ENCODE assay signal across 8 cellular contexts in the genomic region with DNA sequence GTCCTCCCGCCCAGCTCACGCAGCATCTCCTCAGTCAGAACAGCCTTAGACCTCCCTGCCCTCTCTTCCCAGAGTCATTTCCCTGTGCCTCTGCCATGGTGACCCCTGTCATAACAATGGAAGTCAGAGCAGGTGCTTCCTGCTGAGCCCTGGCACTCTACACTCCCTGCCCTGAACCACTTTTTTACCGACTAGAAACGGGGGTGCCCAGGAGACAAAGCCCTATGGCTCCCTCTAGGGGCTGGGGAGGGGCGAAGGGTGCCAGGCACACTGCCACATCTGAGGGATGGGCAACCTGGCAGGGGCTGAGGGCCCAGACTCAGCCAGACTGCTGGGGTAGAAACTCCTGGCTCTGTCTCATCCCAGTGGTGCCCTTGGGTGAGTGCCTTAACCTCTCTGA. TPM values are rescaled to one million over a fixed set of nuclear protein-coding genes. Genes with fewer than 3 reads are reported as not detected.
DNase-seq lines count a peak whose midpoint lies in the region; ATAC-seq and TF ChIP-seq lines count a peak whose summit lies in the region.

No MANE protein-coding gene starts in this region.

- peaks cover 8 to 81% (median 36%) of the 10 kb centered on the region in 3 donors for H3K4me1 ChIP-seq in esophagus squamous epithelium

- no peak for TF ChIP-seq POLR2A in esophagus squamous epithelium (IDR thresholded peaks at IDR 0.05)

- H3K27ac Mint-ChIP-seq in activated CD4-positive, alpha-beta T cell treated with anti-CD3 and anti-CD28 coated beads for 36 hours = no peak overlapping the region

- CTCF ChIA-PET in activated CD4-positive, alpha-beta T cell treated with anti-CD3 and anti-CD28 coated beads for 36 hours (lab: Charles Lee) = interaction anchor here (0.6 kb wide), 2 partner anchors 69 to 142 kb away, joined by 3 read pairs; no protein-coding TSS in a partner anchor

- no peak overlapping the region for H3K4me3 Mint-ChIP-seq in activated CD4-positive, alpha-beta T cell treated with anti-CD3 and anti-CD28 coated beads for 36 hours

- H3K9me3 ChIP-seq in esophagus squamous epithelium = no peaks in the 10 kb centered on the region

- ATAC-seq in activated CD4-positive, alpha-beta T cell treated with anti-CD3 and anti-CD28 coated beads for 36 hours = peak; percentile 76

- H3K4me3 ChIP-seq in esophagus squamous epithelium = no peak overlapping the region

- H3K36me3 ChIP-seq in esophagus squamous epithelium = no peaks in the 10 kb centered on the region

- H3K27me3 ChIP-seq in esophagus squamous epithelium = peaks cover 0 to 14% (median 0%) of the 10 kb centered on the region in 4 donors

- TF ChIP-seq CTCF in GM12873 (IDR thresholded peaks at IDR 0.05; ENCODE audit: insufficient read depth, low read depth, low read length, missing control alignments) (peak; percentile 71), esophagus squamous epithelium (IDR thresholded peaks at IDR 0.05) (peak; percentile 16 to 58 (median 44))

- H3K4me1 Mint-ChIP-seq in activated CD4-positive, alpha-beta T cell treated with anti-CD3 and anti-CD28 coated beads for 36 hours = peaks cover 24% of the 10 kb centered on the region

- no peaks in the 10 kb centered on the region for H3K9me3 Mint-ChIP-seq in activated CD4-positive, alpha-beta T cell treated with anti-CD3 and anti-CD28 coated beads for 36 hours (ENCODE audit: low read depth)

- H3K36me3 Mint-ChIP-seq in activated CD4-positive, alpha-beta T cell treated with anti-CD3 and anti-CD28 coated beads for 36 hours (ENCODE audit: low read depth) = peaks cover 32% of the 10 kb centered on the region

- intact Hi-C loops in activated CD4-positive, alpha-beta T cell treated with anti-CD3 and anti-CD28 coated beads for 36 hours (cut with DNase I, micrococcal nuclease) = no loop called here
- intact Hi-C loops in esophagus squamous epithelium (cut with DNase I) = no loop called here

- 10 to 60% methylated on average over 2 to 3 of the region's 5 CpGs for WGBS in esophagus squamous epithelium, 2 donors

- DNase-seq in NCI-H1105 treated with DMSO at 0.1 percent for 48 hours (lab: John Stamatoyannopoulos, UW) = peak; percentile 27
- DNase-seq in activated CD4-positive, alpha-beta T cell treated with anti-CD3 and anti-CD28 coated beads for 36 hours = peak; percentile 68
- DNase-seq in esophagus squamous epithelium (lab: John Stamatoyannopoulos, UW) = no peak
- peak; percentile 39 to 50 for DNase-seq in stimulated activated CD4-positive, alpha-beta T cell treated with anti-CD3 and anti-CD28 coated beads, Interleukin-2, amount 100 ng/mL, for 24 hours
- no peak for DNase-seq in RKO (ENCODE audit: low spot score)
- no peak for DNase-seq in NK-92 (lab: John Stamatoyannopoulos, UW; ENCODE audit: unreplicated experiment)
- no peak for DNase-seq in CD1c-positive myeloid dendritic cell (ENCODE audit: extremely low spot score)

- H3K27ac ChIP-seq in esophagus squamous epithelium = peak overlapping the region in 3 of 4 donors; percentile 35 to 74 (median 66)

- POLR2A ChIA-PET in activated CD4-positive, alpha-beta T cell treated with anti-CD3 and anti-CD28 coated beads for 36 hours (lab: Charles Lee) = no interaction called here

- H3K27me3 Mint-ChIP-seq in activated CD4-positive, alpha-beta T cell treated with anti-CD3 and anti-CD28 coated beads for 36 hours = no peaks in the 10 kb centered on the region

RNA-seq across cellular contexts. Expression of a gene that starts 16.4 kb away (rescaled TPM):
- total RNA-seq in activated CD4-positive, alpha-beta T cell treated with anti-CD3 and anti-CD28 coated beads for 36 hours = 10 to 100 TPM; 10.7 to 14.8 TPM
- total RNA-seq in esophagus squamous epithelium = 10 to 100 TPM; 13.2 to 24.3 (median 16.2) TPM

RNA-seq across cellular contexts. Expression of a gene that starts 22.3 kb away (rescaled TPM):
- total RNA-seq in activated CD4-positive, alpha-beta T cell treated with anti-CD3 and anti-CD28 coated beads for 36 hours = 1 to 10 TPM; 1.6 to 1.7 TPM
- 1 to 10 TPM in 1 of 4 donors, under 1 TPM in 3; 0.08 to 1.1 (median 0.37) TPM for total RNA-seq in esophagus squamous epithelium

RNA-seq across cellular contexts. Expression of a gene that starts 39.9 kb away (rescaled TPM):
- 10 to 100 TPM; 43.6 to 62.8 TPM for total RNA-seq in activated CD4-positive, alpha-beta T cell treated with anti-CD3 and anti-CD28 coated beads for 36 hours
- under 1 TPM in 3 of 4 donors, not detected in 1; 0.18 to 0.67 (median 0.57) TPM for total RNA-seq in esophagus squamous epithelium

Comparison
In these comparisons a context has a peak if more than half of its experiments do, and no peak if none do; other contexts are left out.
1. DNase-seq: peak in NCI-H1105 treated with DMSO at 0.1 percent for 48 hours (single experiment), activated CD4-positive, alpha-beta T cell treated with anti-CD3 and anti-CD28 coated beads for 36 hours (single experiment) and stimulated activated CD4-positive, alpha-beta T cell treated with anti-CD3 and anti-CD28 coated beads, Interleukin-2, amount 100 ng/mL, for 24 hours (2 of 2); none in esophagus squamous epithelium (single experiment), RKO (single experiment), NK-92 (single experiment) and CD1c-positive myeloid dendritic cell (single experiment).
2. RNA of a gene that starts 39.9 kb away (total RNA-seq): 43.6 to 62.8 TPM in activated CD4-positive, alpha-beta T cell treated with anti-CD3 and anti-CD28 coated beads for 36 hours; 0.18 to 0.67 TPM in esophagus squamous epithelium; every median in the first group is over 10 times any median in the second.